Comparison of ENCODE assay signal across 8 cellular contexts in genomic region chr6:160991411-160992322, GRCh38. TPM values are rescaled to one million over a fixed set of nuclear protein-coding genes. Genes with fewer than 3 reads are reported as not detected.
DNase-seq lines count a peak whose midpoint lies in the region; ATAC-seq and TF ChIP-seq lines count a peak whose summit lies in the region.

A gene with protein sequence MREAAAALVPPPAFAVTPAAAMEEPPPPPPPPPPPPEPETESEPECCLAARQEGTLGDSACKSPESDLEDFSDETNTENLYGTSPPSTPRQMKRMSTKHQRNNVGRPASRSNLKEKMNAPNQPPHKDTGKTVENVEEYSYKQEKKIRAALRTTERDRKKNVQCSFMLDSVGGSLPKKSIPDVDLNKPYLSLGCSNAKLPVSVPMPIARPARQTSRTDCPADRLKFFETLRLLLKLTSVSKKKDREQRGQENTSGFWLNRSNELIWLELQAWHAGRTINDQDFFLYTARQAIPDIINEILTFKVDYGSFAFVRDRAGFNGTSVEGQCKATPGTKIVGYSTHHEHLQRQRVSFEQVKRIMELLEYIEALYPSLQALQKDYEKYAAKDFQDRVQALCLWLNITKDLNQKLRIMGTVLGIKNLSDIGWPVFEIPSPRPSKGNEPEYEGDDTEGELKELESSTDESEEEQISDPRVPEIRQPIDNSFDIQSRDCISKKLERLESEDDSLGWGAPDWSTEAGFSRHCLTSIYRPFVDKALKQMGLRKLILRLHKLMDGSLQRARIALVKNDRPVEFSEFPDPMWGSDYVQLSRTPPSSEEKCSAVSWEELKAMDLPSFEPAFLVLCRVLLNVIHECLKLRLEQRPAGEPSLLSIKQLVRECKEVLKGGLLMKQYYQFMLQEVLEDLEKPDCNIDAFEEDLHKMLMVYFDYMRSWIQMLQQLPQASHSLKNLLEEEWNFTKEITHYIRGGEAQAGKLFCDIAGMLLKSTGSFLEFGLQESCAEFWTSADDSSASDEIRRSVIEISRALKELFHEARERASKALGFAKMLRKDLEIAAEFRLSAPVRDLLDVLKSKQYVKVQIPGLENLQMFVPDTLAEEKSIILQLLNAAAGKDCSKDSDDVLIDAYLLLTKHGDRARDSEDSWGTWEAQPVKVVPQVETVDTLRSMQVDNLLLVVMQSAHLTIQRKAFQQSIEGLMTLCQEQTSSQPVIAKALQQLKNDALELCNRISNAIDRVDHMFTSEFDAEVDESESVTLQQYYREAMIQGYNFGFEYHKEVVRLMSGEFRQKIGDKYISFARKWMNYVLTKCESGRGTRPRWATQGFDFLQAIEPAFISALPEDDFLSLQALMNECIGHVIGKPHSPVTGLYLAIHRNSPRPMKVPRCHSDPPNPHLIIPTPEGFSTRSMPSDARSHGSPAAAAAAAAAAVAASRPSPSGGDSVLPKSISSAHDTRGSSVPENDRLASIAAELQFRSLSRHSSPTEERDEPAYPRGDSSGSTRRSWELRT (N-terminal part only) (plus strand): TSS chr6:160991769. CDS start chr6:160991932, 163 bp downstream.

- CTCF ChIA-PET in Calu3 (lab: Charles Lee) (interaction anchor here (0.9 to 2.1 kb wide), 4 partner anchors 73 to 382 kb away, joined by 3 to 6 read pairs (median 4); no protein-coding TSS in a partner anchor), PC-3 (lab: Charles Lee) (interaction anchor here (0.9 kb wide), 2 partner anchors 47 to 241 kb away, joined by 3 to 4 read pairs; no protein-coding TSS in a partner anchor)

- H3K4me1 ChIP-seq in PC-3 (ENCODE audit: insufficient read depth, low read length) (peaks cover 18% of the 10 kb centered on the region), esophagus (ENCODE audit: control insufficient read depth in 2 of 2, insufficient read depth in 2 of 2, low read length in 1 of 2) (peaks cover 0 to 2% of the 10 kb centered on the region in 2 donors), muscle layer of duodenum (ENCODE audit: control insufficient read depth in 1 of 2, insufficient read depth in 2 of 2, low read length in 2 of 2) (peaks cover 0 to 12% of the 10 kb centered on the region in 2 donors)

- peak within 1 kb of the TSS; percentile 96 for H3K4me2 ChIP-seq in PC-3 (ENCODE audit: low read length)

- 0 to 1% methylated on average over 95 to 124 of the region's 124 CpGs for WGBS in esophagus, 2 donors

- peaks cover 10% of the 10 kb centered on the region for H3K4me1 Mint-ChIP-seq in Calu3 (ENCODE audit: low read depth, unreplicated experiment)

- H3K9me3 ChIP-seq in PC-3 (ENCODE audit: low read length), result no peaks in the 10 kb centered on the region; the same call in 1 of the 2 replicates
- no peaks in the 10 kb centered on the region for H3K9me3 ChIP-seq in esophagus (ENCODE audit: control insufficient read depth in 2 of 2, insufficient read depth in 1 of 2, low read depth in 1 of 2, low read length in 1 of 2)
- H3K9me3 ChIP-seq in muscle layer of duodenum (ENCODE audit: control insufficient read depth in 1 of 2, low read length in 2 of 2), result no peaks in the 10 kb centered on the region

- peaks cover 3% of the 10 kb centered on the region for H3K36me3 ChIP-seq in PC-3 (ENCODE audit: low read depth, low read length)
- H3K36me3 ChIP-seq in esophagus (ENCODE audit: control insufficient read depth in 2 of 2, insufficient read depth in 2 of 2, low read length in 1 of 2), result no peaks in the 10 kb centered on the region
- peaks cover 0 to 9% of the 10 kb centered on the region in 2 donors for H3K36me3 ChIP-seq in muscle layer of duodenum (ENCODE audit: control insufficient read depth in 1 of 2, insufficient read depth in 2 of 2, low read length in 2 of 2)

- peaks cover 31% of the 10 kb centered on the region for H3K36me3 Mint-ChIP-seq in Calu3 (ENCODE audit: insufficient read depth, unreplicated experiment)

- H3K27me3 ChIP-seq in PC-3 (ENCODE audit: low read length) (no peaks in the 10 kb centered on the region), esophagus (ENCODE audit: control insufficient read depth in 1 of 2, insufficient read depth in 2 of 2, low read length in 2 of 2) (no peaks in the 10 kb centered on the region), muscle layer of duodenum (ENCODE audit: low read depth, low read length) (no peaks in the 10 kb centered on the region)

- H3K27me3 Mint-ChIP-seq in Calu3 (ENCODE audit: unreplicated experiment), result no peaks in the 10 kb centered on the region

- H3K27ac Mint-ChIP-seq in Calu3 (ENCODE audit: unreplicated experiment), result peak within 1 kb of the TSS; percentile 97

- BruUV-seq in Calu3 (replicated peaks; lab: Mats Ljungman, UMichigan) (no TSS peak), PC-3 (replicated peaks; lab: Mats Ljungman, UMichigan) (no TSS peak)

- intact Hi-C loops in Calu3 (cut with micrococcal nuclease; ENCODE audit: unreplicated experiment), result loop anchor here (2.0 to 10.0 kb wide), 5 partner anchors 59 to 381 kb away; partner anchors contain the start of gene AGPAT4
- intact Hi-C loops in PC-3 (cut with micrococcal nuclease), result loop anchor here (1.0 to 10.0 kb wide), 9 partner anchors 47 to 383 kb away; partner anchors contain the start of gene AGPAT4

- H3K4me3 ChIP-seq in PC-3 (ENCODE audit: low read length), result peak within 1 kb of the TSS; percentile 88
- H3K4me3 ChIP-seq in esophagus (ENCODE audit: low read depth in 1 of 2, low read length in 2 of 2), result peak within 1 kb of the TSS; percentile 88 to 95
- peak within 1 kb of the TSS; percentile 79 to 99 for H3K4me3 ChIP-seq in muscle layer of duodenum (ENCODE audit: low read depth in 1 of 2, low read length in 2 of 2)

- POLR2A ChIA-PET in PC-3 (lab: Charles Lee; ENCODE audit: unreplicated experiment), result interaction anchor here (0.6 kb wide), 1 partner anchor 47 kb away, joined by 3 read pairs; no protein-coding TSS in a partner anchor

- peak within 1 kb of the TSS; percentile 82 for H3K27ac ChIP-seq in PC-3 (ENCODE audit: low read length)
- H3K27ac ChIP-seq in esophagus (ENCODE audit: low read depth in 2 of 2, low read length in 1 of 2), result peak within 1 kb of the TSS; percentile 98 to 99
- peak within 1 kb of the TSS; percentile 65 for H3K27ac ChIP-seq in muscle layer of duodenum (ENCODE audit: low read length)

- H4K20me1 ChIP-seq in PC-3 (ENCODE audit: low read length), result 0 out of 2 replicates have a peak, but pooled peaks cover 13% of the 10 kb centered on the region

- no peaks in the 10 kb centered on the region for H3F3A ChIP-seq in PC-3 (ENCODE audit: low read length, unreplicated experiment)

- TF ChIP-seq CTCF in Calu3 (IDR thresholded peaks at IDR 0.05; ENCODE audit: unreplicated experiment) (no peak), PC-3 (conservative IDR thresholded peaks at IDR 0.05; ENCODE audit: low read depth, low read length) (no peak)

- DNase-seq in Calu3, result peak; percentile 91
- DNase-seq in HPDE6-E6E7 (ENCODE audit: extremely low spot score), result peak; percentile 32
- peak; percentile 62 for DNase-seq in PC-3
- DNase-seq in activated T-cell treated with anti-CD3 and anti-CD28 coated beads, Interleukin-2, amount 50 U/mL, for 1 hour, result peak; percentile 86
- DNase-seq in stimulated activated CD8-positive, alpha-beta memory T cell treated with anti-CD3 and anti-CD28 coated beads, Interleukin-7, amount 100 ng/mL, for 4 hours (ENCODE audit: low read depth in 2 of 2), result peak; percentile 52 to 78

- H3K9ac ChIP-seq in PC-3 (ENCODE audit: low read length), result peak within 1 kb of the TSS; percentile 93

- peak; percentile 76 for ATAC-seq in GM19467 (IDR thresholded peaks at IDR 0.05; ENCODE audit: unreplicated experiment)
- ATAC-seq in PC-3, result peak; percentile 74

- peaks cover 49% of the 10 kb centered on the region for H3K79me2 ChIP-seq in PC-3 (ENCODE audit: low read length)

- peak within 1 kb of the TSS; percentile 95 for H3K4me3 Mint-ChIP-seq in Calu3 (ENCODE audit: low read depth, unreplicated experiment)

- H2AFZ ChIP-seq in PC-3 (ENCODE audit: low read length), result peak within 1 kb of the TSS; percentile 62

- H3K9me3 Mint-ChIP-seq in Calu3 (ENCODE audit: low read depth, unreplicated experiment), result no peaks in the 10 kb centered on the region

- H3K9me2 ChIP-seq in PC-3 (replicated peaks; ENCODE audit: low read length), result no peaks in the 10 kb centered on the region

RNA-seq across cellular contexts. Expression of the gene that starts here (rescaled TPM):
- total RNA-seq in Calu3 (2022), result 62.2 and 71.7 TPM in 2 replicates
- 24.9 and 27.9 TPM in 2 replicates for total RNA-seq in PC-3 (2014; rRNA removed)
- polyA plus RNA-seq in esophagus, result 10 to 100 TPM; 15.9 to 17.3 TPM

Comparison
In these comparisons a context has a peak if more than half of its experiments do, and no peak if none do; other contexts are left out.
1. Peak in every context shown above with its lines: DNase-seq, ATAC-seq, H3K4me3 ChIP-seq and H3K27ac ChIP-seq.
2. DNase-seq: peak in every context shown above with its lines; median percentile 91 in Calu3; 86 in activated T-cell treated with anti-CD3 and anti-CD28 coated beads, Interleukin-2, amount 50 U/mL, for 1 hour; 65 in stimulated activated CD8-positive, alpha-beta memory T cell treated with anti-CD3 and anti-CD28 coated beads, Interleukin-7, amount 100 ng/mL, for 4 hours; 62 in PC-3; 32 in HPDE6-E6E7.